ENCODE assay signal across 8 cellular contexts in the genomic region with DNA sequence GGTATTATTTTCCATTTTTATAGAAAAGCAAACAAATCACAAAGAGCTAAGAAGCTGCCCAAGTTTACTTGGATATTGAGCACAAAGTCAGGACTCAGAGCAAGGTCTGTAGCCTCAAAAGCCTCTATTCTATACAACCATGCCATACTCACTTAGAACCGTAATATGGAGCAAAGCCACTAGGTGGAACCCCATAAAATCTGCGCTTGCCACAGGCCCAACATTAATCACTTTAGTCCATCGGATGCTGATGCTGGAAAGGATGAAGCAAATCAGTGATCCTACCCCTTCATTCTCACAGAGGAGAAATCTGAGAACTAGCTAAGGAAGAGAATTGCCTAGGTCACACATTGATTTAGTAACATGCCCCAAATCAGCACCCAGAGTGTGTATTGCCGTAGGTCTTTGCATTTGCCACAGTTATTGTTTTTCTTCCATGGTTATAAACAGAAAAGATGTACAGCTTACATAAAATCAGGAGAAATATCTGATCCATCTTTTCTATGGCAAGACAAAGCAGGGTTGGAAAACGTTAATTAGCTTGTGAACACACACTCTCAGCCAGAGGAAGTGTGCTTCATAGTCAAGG. TPM values are rescaled to one million over a fixed set of nuclear protein-coding genes. Genes with fewer than 3 reads are reported as not detected.
A peak's percentile ranks its signal among the peaks of the same experiment; 100 is the strongest.
DNase-seq lines count a peak whose midpoint lies in the region; ATAC-seq lines count a peak whose summit lies in the region.

No MANE protein-coding gene starts in this region.

- peak; percentile 11 for DNase-seq in A172 (ENCODE audit: low spot score)
- DNase-seq in ELR (ENCODE audit: low read depth), result peak; percentile 59
- DNase-seq in GM23248, result peak; percentile 64
- peak; percentile 18 to 43 for DNase-seq in Kasumi-1 (lab: John Stamatoyannopoulos, UW)
- DNase-seq in activated CD4-positive, alpha-beta memory T cell treated with anti-CD3 and anti-CD28 coated beads, Interleukin-2, amount 10 ng/mL, durations not matched to agents 7 days and 5 days, result peak; percentile 19
- peak; percentile 20 for DNase-seq in hepatic stellate cell (ENCODE audit: low spot score)
- no peak for DNase-seq in stimulated activated naive CD8-positive, alpha-beta T cell treated with anti-CD3 and anti-CD28 coated beads, Interleukin-15, Interleukin-2, amounts not matched to agents 100 U/mL and 50 U/mL, for 24 hours
- DNase-seq in globus pallidus (ENCODE audit: low spot score), result no peak

- H3K9ac ChIP-seq in GM23248, result no peak overlapping the region

- 47 to 53% methylated on average over 5 of the region's 5 CpGs for WGBS in GM23248 (ENCODE audit: low coverage in 1 of 2, low lambda C conversion rate in 2 of 2, missing lambda C conversion rate in 2 of 2), 2 experiments

- CTCF ChIA-PET in activated CD4-positive, alpha-beta memory T cell treated with anti-CD3 and anti-CD28 coated beads, Interleukin-2, amount 10 ng/mL, durations not matched to agents 7 days and 5 days (lab: Charles Lee), result interaction anchor here (1.0 to 4.9 kb wide), 8 partner anchors 18 to 321 kb away, joined by 3 to 48 read pairs (median 4); no protein-coding TSS in a partner anchor

- peaks cover 15% of the 10 kb centered on the region for H3K9me3 Mint-ChIP-seq in activated CD4-positive, alpha-beta memory T cell treated with anti-CD3 and anti-CD28 coated beads, Interleukin-2, amount 10 ng/mL, durations not matched to agents 7 days and 5 days

- H3K4me1 ChIP-seq in GM23248 (ENCODE audit: insufficient read depth), result no peaks in the 10 kb centered on the region

- no peaks in the 10 kb centered on the region for H3K36me3 ChIP-seq in GM23248 (ENCODE audit: low read depth)

- no peaks in the 10 kb centered on the region for H3K79me2 ChIP-seq in GM23248 (ENCODE audit: insufficient read depth)

- no peaks in the 10 kb centered on the region for H4K20me1 ChIP-seq in GM23248 (ENCODE audit: insufficient read depth)

- no peaks in the 10 kb centered on the region for H3K9me3 ChIP-seq in GM23248 (ENCODE audit: low read depth)

- H3K27me3 Mint-ChIP-seq in activated CD4-positive, alpha-beta memory T cell treated with anti-CD3 and anti-CD28 coated beads, Interleukin-2, amount 10 ng/mL, durations not matched to agents 7 days and 5 days, result peaks cover 2% of the 10 kb centered on the region

- H3K9me2 ChIP-seq in GM23248 (ENCODE audit: insufficient read depth), result no peaks in the 10 kb centered on the region

- H3K27ac Mint-ChIP-seq in activated CD4-positive, alpha-beta memory T cell treated with anti-CD3 and anti-CD28 coated beads, Interleukin-2, amount 10 ng/mL, durations not matched to agents 7 days and 5 days, result no peak overlapping the region

- ATAC-seq in stimulated activated naive CD8-positive, alpha-beta T cell treated with anti-CD3 and anti-CD28 coated beads, Interleukin-15, Interleukin-2, amounts not matched to agents 100 U/mL and 50 U/mL, for 24 hours, result peak; percentile 55

- no peak overlapping the region for H3K27ac ChIP-seq in GM23248

- POLR2A ChIA-PET in activated CD4-positive, alpha-beta memory T cell treated with anti-CD3 and anti-CD28 coated beads, Interleukin-2, amount 10 ng/mL, durations not matched to agents 7 days and 5 days (lab: Charles Lee), result no interaction called here

- in situ Hi-C loops in GM23248 (cut with MboI), result loop anchor here (25.0 kb wide), 1 partner anchor 305 kb away; no protein-coding TSS in a partner anchor

- no peaks in the 10 kb centered on the region for H3K4me1 Mint-ChIP-seq in activated CD4-positive, alpha-beta memory T cell treated with anti-CD3 and anti-CD28 coated beads, Interleukin-2, amount 10 ng/mL, durations not matched to agents 7 days and 5 days

- no peak overlapping the region for H3K4me3 Mint-ChIP-seq in activated CD4-positive, alpha-beta memory T cell treated with anti-CD3 and anti-CD28 coated beads, Interleukin-2, amount 10 ng/mL, durations not matched to agents 7 days and 5 days

- H3F3A ChIP-seq in GM23248 (ENCODE audit: insufficient read depth), result no peaks in the 10 kb centered on the region

- H3K4me2 ChIP-seq in GM23248 (ENCODE audit: unreplicated experiment), result no peak overlapping the region

- peaks cover 6% of the 10 kb centered on the region for H3K36me3 Mint-ChIP-seq in activated CD4-positive, alpha-beta memory T cell treated with anti-CD3 and anti-CD28 coated beads, Interleukin-2, amount 10 ng/mL, durations not matched to agents 7 days and 5 days (ENCODE audit: low read depth)

- no peak overlapping the region for H3K4me3 ChIP-seq in GM23248

- H2AFZ ChIP-seq in GM23248, result no peak overlapping the region

- H3K27me3 ChIP-seq in GM23248 (replicated peaks; ENCODE audit: insufficient read depth), result no peaks in the 10 kb centered on the region

RNA-seq across cellular contexts. Expression of gene RAB38, which starts 56.7 kb away (rescaled TPM):
- not detected in 2 replicates for total RNA-seq in A172 (2014; rRNA removed; shearing (Covaris generic))
- 0.13 and 0.43 TPM in 2 replicates for total RNA-seq in GM23248 (2014; rRNA removed; shearing (Covaris generic))
- 1.5 and 2.5 TPM in 2 replicates for polyA plus RNA-seq in GM23248 (2016; fragmentation: Nextera tagmentation; extraction: Ambion mirVana)
- total RNA-seq in activated CD4-positive, alpha-beta memory T cell treated with anti-CD3 and anti-CD28 coated beads, Interleukin-2, amount 10 ng/mL, durations not matched to agents 7 days and 5 days, result 1 to 10 TPM; 1.2 to 1.5 TPM

Comparison
In these comparisons a context has a peak if more than half of its experiments do, and no peak if none do; other contexts are left out.
1. DNase-seq: peak in A172 (single experiment), ELR (single experiment), GM23248 (single experiment), Kasumi-1 (2 of 2), activated CD4-positive, alpha-beta memory T cell treated with anti-CD3 and anti-CD28 coated beads, Interleukin-2, amount 10 ng/mL, durations not matched to agents 7 days and 5 days (single experiment) and hepatic stellate cell (single experiment); none in stimulated activated naive CD8-positive, alpha-beta T cell treated with anti-CD3 and anti-CD28 coated beads, Interleukin-15, Interleukin-2, amounts not matched to agents 100 U/mL and 50 U/mL, for 24 hours (single experiment) and globus pallidus (single experiment).